In the genomic region with DNA sequence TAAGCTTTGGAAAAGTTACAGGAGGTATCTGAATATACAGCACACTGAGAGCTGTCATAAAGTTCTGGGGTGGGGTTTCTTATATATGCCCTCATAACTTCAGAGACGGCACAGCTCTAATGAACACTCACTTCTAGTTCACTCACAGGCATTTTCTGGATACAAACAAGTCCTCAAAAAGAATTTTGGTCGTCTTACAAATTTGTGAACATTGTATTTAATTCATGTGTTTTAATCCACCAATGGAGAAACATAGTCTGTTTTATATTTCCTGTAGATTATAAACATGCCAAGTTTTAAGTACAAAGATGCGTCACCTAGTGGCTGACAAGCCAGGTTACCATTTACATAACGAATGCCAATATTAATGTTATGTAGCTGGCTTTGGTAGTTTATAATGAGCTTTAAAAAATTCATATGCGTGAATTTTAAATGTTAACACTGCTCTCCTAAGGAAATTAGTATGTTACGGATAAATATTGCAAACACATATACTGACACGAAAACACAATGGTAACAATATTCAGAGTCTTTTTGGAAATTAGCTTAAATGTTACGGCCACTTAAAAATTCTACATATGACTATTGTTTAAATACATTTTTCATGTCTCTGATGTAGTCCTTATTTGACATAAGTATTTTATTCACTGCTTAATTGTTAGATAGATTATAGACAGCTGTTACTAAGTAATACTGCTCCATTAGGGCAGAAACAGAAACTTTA, we compare ENCODE assay signal across 10 cellular contexts. TPM values are rescaled to one million over a fixed set of nuclear protein-coding genes. Genes with fewer than 3 reads are reported as not detected.
DNase-seq lines count a peak whose midpoint lies in the region; ATAC-seq and TF ChIP-seq lines count a peak whose summit lies in the region.
"Had no signal": no experiment of that assay in that cellular context is flagged by ENCODE, and none has a peak within 500 bp of the region (broad histone marks: within the 10 kb centered on the region; RNA-seq: fewer than 3 reads in every experiment).

No MANE protein-coding gene starts in this region.

- no peaks in the 10 kb centered on the region for H3K79me2 ChIP-seq in Loucy (ENCODE audit: insufficient read depth, low read length)

- H2AFZ ChIP-seq in Loucy (ENCODE audit: low read length), result peak overlapping the region; percentile 71

- no peaks in the 10 kb centered on the region for H3K4me1 Mint-ChIP-seq in effector memory CD8-positive, alpha-beta T cell (ENCODE audit: low read depth in 2 of 2)

- CTCF ChIA-PET in AG04450 (lab: Charles Lee), result interaction anchor here (0.6 to 4.9 kb wide), 14 partner anchors 28 to 451 kb away, joined by 3 to 101 read pairs (median 3); no protein-coding TSS in a partner anchor

- H3K27ac Mint-ChIP-seq in effector memory CD8-positive, alpha-beta T cell, result no peak overlapping the region

- H3F3A ChIP-seq in Loucy (ENCODE audit: low read depth), result no peaks in the 10 kb centered on the region

- H3K9me3 Mint-ChIP-seq in effector memory CD8-positive, alpha-beta T cell, result peaks cover 0 to 4% of the 10 kb centered on the region in 2 donors

- H3K4me3 ChIP-seq in AG04450 (ENCODE audit: low read depth, low read length) (peak overlapping the region; percentile 69), Loucy (ENCODE audit: low read length, poor library complexity, severe bottlenecking) (no peak overlapping the region), epithelial cell of esophagus (ENCODE audit: low read length) (no peak overlapping the region)

- H3K4me3 Mint-ChIP-seq in effector memory CD8-positive, alpha-beta T cell, result no peak overlapping the region

- peak; percentile 69 for TF ChIP-seq CTCF in AG04450 (IDR thresholded peaks at IDR 0.05; ENCODE audit: low read depth, low read length)
- TF ChIP-seq CTCF in Loucy (conservative IDR thresholded peaks at IDR 0.05; ENCODE audit: low read length), result peak; percentile 66
- TF ChIP-seq CTCF in epithelial cell of esophagus (IDR thresholded peaks at IDR 0.05; ENCODE audit: insufficient read depth, low read depth, low read length, missing control alignments), result peak; percentile 55

- ATAC-seq in effector memory CD8-positive, alpha-beta T cell (replicated peaks), result no peak
- ATAC-seq in HG03108 (IDR thresholded peaks at IDR 0.05; ENCODE audit: unreplicated experiment), result no peak

- no peaks in the 10 kb centered on the region for H3K9me2 ChIP-seq in Loucy (replicated peaks; ENCODE audit: low read depth, low read length)

- H3K27me3 ChIP-seq in AG04450 (ENCODE audit: control insufficient read depth, insufficient read depth, low read length) (no peaks in the 10 kb centered on the region), Loucy (ENCODE audit: insufficient read depth, low read length, poor library complexity, severe bottlenecking) (no peaks in the 10 kb centered on the region)

- no peaks in the 10 kb centered on the region for H3K27me3 Mint-ChIP-seq in effector memory CD8-positive, alpha-beta T cell

- H3K4me1 ChIP-seq in Loucy (ENCODE audit: insufficient read depth, low read length, poor library complexity, severe bottlenecking), result peaks cover 24% of the 10 kb centered on the region

- DNase-seq in AG04450 (ENCODE audit: low read depth, low spot score) (no peak), epithelial cell of esophagus (ENCODE audit: low read depth) (peak; percentile 45), myocyte (ENCODE audit: low read depth) (peak; percentile 67), NCI-H748 (lab: John Stamatoyannopoulos, UW; ENCODE audit: unreplicated experiment) (no peak), globus pallidus (ENCODE audit: low spot score) (no peak)
- DNase-seq in effector memory CD8-positive, alpha-beta T cell, result no peak
- DNase-seq: DMS53; stimulated activated CD4-positive, alpha-beta T cell treated with anti-CD3 and anti-CD28 coated beads, Interleukin-12 subunit alpha, Interleukin-12 subunit beta, amount 100 ng/mL, for 4 hours had no signal

- H3K36me3 ChIP-seq in Loucy (ENCODE audit: insufficient read depth, low read length), result no peaks in the 10 kb centered on the region

- H4K20me1 ChIP-seq in Loucy (ENCODE audit: insufficient read depth, low read length, poor library complexity, severe bottlenecking), result no peaks in the 10 kb centered on the region

- no peaks in the 10 kb centered on the region for H3K9me3 ChIP-seq in AG04450 (ENCODE audit: control insufficient read depth, insufficient read depth, low read length)
- H3K9me3 ChIP-seq in Loucy (ENCODE audit: insufficient read depth, low read depth, low read length), result no peaks in the 10 kb centered on the region

- no peak overlapping the region for H3K9ac ChIP-seq in Loucy (ENCODE audit: low read depth, low read length, poor library complexity, severe bottlenecking)

- no peak overlapping the region for H3K4me2 ChIP-seq in Loucy (ENCODE audit: low read depth, low read length, poor library complexity, severe bottlenecking)

- no peak overlapping the region for H3K27ac ChIP-seq in AG04450 (ENCODE audit: low read depth, low read length)

- H3K36me3 Mint-ChIP-seq in effector memory CD8-positive, alpha-beta T cell (ENCODE audit: insufficient read depth), result no peaks in the 10 kb centered on the region

- POLR2A ChIA-PET in AG04450 (lab: Yijun Ruan, JAX), result interaction anchor here (1.1 to 1.6 kb wide), 3 partner anchors 92 to 452 kb away, joined by 3 to 4 read pairs (median 3); no protein-coding TSS in a partner anchor

RNA-seq across cellular contexts. Expression of a gene that starts 2.5 kb away (rescaled TPM):
- polyA plus RNA-seq in AG04450 (2011; rRNA removed), result 1,314 and 1,396 TPM in 2 replicates
- polyA minus RNA-seq in AG04450 (2011; rRNA and poly(A)+ RNA removed), result 1,277 and 1,281 TPM in 2 replicates
- total RNA-seq in myocyte, result 1,311 and 1,575 TPM in 2 replicates
- polyA plus RNA-seq in myocyte (2012), result 1,093 TPM

Comparison
In these comparisons a context has a peak if more than half of its experiments do, and no peak if none do; other contexts are left out.
1. DNase-seq: peak in epithelial cell of esophagus (single experiment) and myocyte (single experiment); none in AG04450 (single experiment), effector memory CD8-positive, alpha-beta T cell (0 of 3), NCI-H748 (single experiment) and globus pallidus (single experiment).
2. Peak in every context shown above with its lines, with median percentiles within 50 percentile points of each other: CTCF ChIP-seq.